In genomic region chr3:153138267-153139210, GRCh38 we compare ENCODE assay signal across 8 cellular contexts. TPM values are rescaled to one million over a fixed set of nuclear protein-coding genes. Genes with fewer than 3 reads are reported as not detected.
DNase-seq lines count a peak whose midpoint lies in the region; ATAC-seq and TF ChIP-seq lines count a peak whose summit lies in the region.

No MANE protein-coding gene starts in this region.

- peak overlapping the region; percentile 87 for H3K9ac ChIP-seq in smooth muscle cell (ENCODE audit: low read depth)

- peak overlapping the region; percentile 99 for H3K27ac Mint-ChIP-seq in Calu3 (ENCODE audit: unreplicated experiment)
- H3K27ac Mint-ChIP-seq in activated CD4-positive, alpha-beta T cell treated with anti-CD3 and anti-CD28 coated beads, Interleukin-2, amount 10 ng/mL, durations not matched to agents 7 days and 5 days: peak overlapping the region; percentile 36

- TF ChIP-seq CTCF in Calu3 (IDR thresholded peaks at IDR 0.05; ENCODE audit: unreplicated experiment) (no peak), foreskin fibroblast (IDR thresholded peaks at IDR 0.05; ENCODE audit: low read depth, low read length) (no peak), smooth muscle cell (IDR thresholded peaks at IDR 0.05; ENCODE audit: borderline replicate concordance, insufficient read depth, poor library complexity, severe bottlenecking) (no peak)

- no peaks in the 10 kb centered on the region for H3K9me3 ChIP-seq in smooth muscle cell (replicated peaks; ENCODE audit: low read depth)

- H3K4me3 Mint-ChIP-seq in Calu3 (ENCODE audit: low read depth, unreplicated experiment): peak overlapping the region; percentile 28
- H3K4me3 Mint-ChIP-seq in activated CD4-positive, alpha-beta T cell treated with anti-CD3 and anti-CD28 coated beads, Interleukin-2, amount 10 ng/mL, durations not matched to agents 7 days and 5 days: no peak overlapping the region

- DNase-seq in Calu3 (peak; percentile 92), foreskin fibroblast (peak; percentile 93 to 96), smooth muscle cell (lab: John Stamatoyannopoulos, UW; ENCODE audit: unreplicated experiment) (no peak), NCI-H1694 treated with DMSO at 0.1 percent for 48 hours (lab: John Stamatoyannopoulos, UW) (no peak), NCI-H774 (lab: John Stamatoyannopoulos, UW) (no peak)
- DNase-seq in activated CD4-positive, alpha-beta T cell treated with anti-CD3 and anti-CD28 coated beads, Interleukin-2, amount 10 ng/mL, durations not matched to agents 7 days and 5 days: peak; percentile 31

- H3K36me3 ChIP-seq in smooth muscle cell (ENCODE audit: low read depth): no peaks in the 10 kb centered on the region

- H3K4me1 Mint-ChIP-seq in Calu3 (ENCODE audit: low read depth, unreplicated experiment): peaks cover 75% of the 10 kb centered on the region
- H3K4me1 Mint-ChIP-seq in activated CD4-positive, alpha-beta T cell treated with anti-CD3 and anti-CD28 coated beads, Interleukin-2, amount 10 ng/mL, durations not matched to agents 7 days and 5 days: peaks cover 28% of the 10 kb centered on the region

- H3K79me2 ChIP-seq in smooth muscle cell (ENCODE audit: low read depth): no peaks in the 10 kb centered on the region

- WGBS in smooth muscle cell (ENCODE audit: low lambda C conversion rate): 30% methylated on average over 5 of the region's 5 CpGs

- no peaks in the 10 kb centered on the region for H3K27me3 ChIP-seq in smooth muscle cell (ENCODE audit: low read depth)

- intact Hi-C loops in Calu3 (cut with micrococcal nuclease; ENCODE audit: unreplicated experiment): loop anchor here (1.0 kb wide), 3 partner anchors 42 to 95 kb away; no protein-coding TSS in a partner anchor

- H3K4me1 ChIP-seq in smooth muscle cell (ENCODE audit: low read depth): peaks cover 7% of the 10 kb centered on the region

- ATAC-seq in GM19467 (IDR thresholded peaks at IDR 0.05; ENCODE audit: unreplicated experiment): peak; percentile 58
- ATAC-seq in HG03469 (IDR thresholded peaks at IDR 0.05; ENCODE audit: unreplicated experiment): peak; percentile 68

- POLR2A ChIA-PET in activated CD4-positive, alpha-beta T cell treated with anti-CD3 and anti-CD28 coated beads, Interleukin-2, amount 10 ng/mL, durations not matched to agents 7 days and 5 days (lab: Charles Lee): no interaction called here

- H3K4me3 ChIP-seq in foreskin fibroblast (ENCODE audit: low read depth in 1 of 2, low read length in 2 of 2): no peak overlapping the region
- no peak overlapping the region for H3K4me3 ChIP-seq in smooth muscle cell

- no peaks in the 10 kb centered on the region for H3K9me3 Mint-ChIP-seq in Calu3 (ENCODE audit: low read depth, unreplicated experiment)
- H3K9me3 Mint-ChIP-seq in activated CD4-positive, alpha-beta T cell treated with anti-CD3 and anti-CD28 coated beads, Interleukin-2, amount 10 ng/mL, durations not matched to agents 7 days and 5 days: no peaks in the 10 kb centered on the region

- peaks cover 9% of the 10 kb centered on the region for H3F3A ChIP-seq in smooth muscle cell (ENCODE audit: low read depth)

- H3K4me2 ChIP-seq in smooth muscle cell: peak overlapping the region; percentile 56

- H4K20me1 ChIP-seq in smooth muscle cell (ENCODE audit: low read depth): no peaks in the 10 kb centered on the region

- no peaks in the 10 kb centered on the region for H3K27me3 Mint-ChIP-seq in Calu3 (ENCODE audit: unreplicated experiment)
- H3K27me3 Mint-ChIP-seq in activated CD4-positive, alpha-beta T cell treated with anti-CD3 and anti-CD28 coated beads, Interleukin-2, amount 10 ng/mL, durations not matched to agents 7 days and 5 days: no peaks in the 10 kb centered on the region

- peaks cover 38% of the 10 kb centered on the region for H3K36me3 Mint-ChIP-seq in Calu3 (ENCODE audit: insufficient read depth, unreplicated experiment)
- H3K36me3 Mint-ChIP-seq in activated CD4-positive, alpha-beta T cell treated with anti-CD3 and anti-CD28 coated beads, Interleukin-2, amount 10 ng/mL, durations not matched to agents 7 days and 5 days (ENCODE audit: low read depth): peaks cover 2% of the 10 kb centered on the region

- peak overlapping the region; percentile 8 for H2AFZ ChIP-seq in smooth muscle cell (ENCODE audit: low read depth)

- peak overlapping the region; percentile 97 for H3K27ac ChIP-seq in smooth muscle cell (ENCODE audit: low read depth)

- BruUV-seq in Calu3 (replicated peaks; lab: Mats Ljungman, UMichigan): TSS peak; percentile 83

- CTCF ChIA-PET in Calu3 (lab: Charles Lee): interaction anchor here (0.5 to 1.6 kb wide), 4 partner anchors 22 to 735 kb away, joined by 3 to 11 read pairs (median 3); no protein-coding TSS in a partner anchor
- CTCF ChIA-PET in activated CD4-positive, alpha-beta T cell treated with anti-CD3 and anti-CD28 coated beads, Interleukin-2, amount 10 ng/mL, durations not matched to agents 7 days and 5 days (lab: Charles Lee): no interaction called here

RNA-seq across cellular contexts. Expression of gene RAP2B, which starts 23.5 kb away (rescaled TPM):
- total RNA-seq in Calu3 (2022) (65.7 and 84.7 TPM in 2 replicates), smooth muscle cell (29.0 and 29.2 TPM in 2 replicates)
- total RNA-seq in activated CD4-positive, alpha-beta T cell treated with anti-CD3 and anti-CD28 coated beads, Interleukin-2, amount 10 ng/mL, durations not matched to agents 7 days and 5 days: 10 to 100 TPM; 22.5 to 23.7 TPM
- polyA plus RNA-seq in smooth muscle cell: 10.7 and 21.7 TPM in 2 replicates

Comparison
In these comparisons a context has a peak if more than half of its experiments do, and no peak if none do; other contexts are left out.
1. DNase-seq: peak in Calu3 (single experiment), activated CD4-positive, alpha-beta T cell treated with anti-CD3 and anti-CD28 coated beads, Interleukin-2, amount 10 ng/mL, durations not matched to agents 7 days and 5 days (single experiment) and foreskin fibroblast (2 of 2); none in smooth muscle cell (single experiment), NCI-H1694 treated with DMSO at 0.1 percent for 48 hours (single experiment) and NCI-H774 (single experiment).